ENCODE assay signal across 18 cellular contexts in genomic region chr1:201707027-201707426, GRCh38.
"Had no signal": no experiment of that assay in that cellular context is flagged by ENCODE, and none has a peak within 500 bp of the region (broad histone marks: within the 10 kb centered on the region; RNA-seq: fewer than 3 reads in every experiment).

No MANE protein-coding gene starts in this region.

- DNase-seq: effector CD8-positive, alpha-beta T cell; foreskin melanocyte; heart left ventricle; hippocampal formation; left colon; left ventricle myocardium superior; mesendoderm; naive B cell; psoas muscle; retina; small intestine; stimulated activated CD4-positive, alpha-beta T cell treated with anti-CD3 and anti-CD28 coated beads, Interleukin-12 subunit alpha, Interleukin-12 subunit beta, amount 100 ng/mL, for 4 hours; stimulated activated naive CD4-positive, alpha-beta T cell treated with Interleukin-2 at 50 U/mL for 16 hours; transverse colon had no signal

- H3K27ac ChIP-seq: heart left ventricle, psoas muscle, thoracic aorta, transverse colon had no signal

- H3K27ac Mint-ChIP-seq: naive B cell had no signal

- H3K9me3 ChIP-seq: thoracic aorta, transverse colon had no signal

- H3K4me3 ChIP-seq: coronary artery, heart left ventricle, lung, psoas muscle, thoracic aorta, transverse colon had no signal

- H3K4me3 Mint-ChIP-seq: naive B cell, nephron had no signal

- H3K27me3 ChIP-seq: heart left ventricle, transverse colon had no signal

- ATAC-seq: heart left ventricle, left colon, left ventricle myocardium superior, psoas muscle had no signal

- H3K9me3 Mint-ChIP-seq: nephron had no signal
